In the genomic region with DNA sequence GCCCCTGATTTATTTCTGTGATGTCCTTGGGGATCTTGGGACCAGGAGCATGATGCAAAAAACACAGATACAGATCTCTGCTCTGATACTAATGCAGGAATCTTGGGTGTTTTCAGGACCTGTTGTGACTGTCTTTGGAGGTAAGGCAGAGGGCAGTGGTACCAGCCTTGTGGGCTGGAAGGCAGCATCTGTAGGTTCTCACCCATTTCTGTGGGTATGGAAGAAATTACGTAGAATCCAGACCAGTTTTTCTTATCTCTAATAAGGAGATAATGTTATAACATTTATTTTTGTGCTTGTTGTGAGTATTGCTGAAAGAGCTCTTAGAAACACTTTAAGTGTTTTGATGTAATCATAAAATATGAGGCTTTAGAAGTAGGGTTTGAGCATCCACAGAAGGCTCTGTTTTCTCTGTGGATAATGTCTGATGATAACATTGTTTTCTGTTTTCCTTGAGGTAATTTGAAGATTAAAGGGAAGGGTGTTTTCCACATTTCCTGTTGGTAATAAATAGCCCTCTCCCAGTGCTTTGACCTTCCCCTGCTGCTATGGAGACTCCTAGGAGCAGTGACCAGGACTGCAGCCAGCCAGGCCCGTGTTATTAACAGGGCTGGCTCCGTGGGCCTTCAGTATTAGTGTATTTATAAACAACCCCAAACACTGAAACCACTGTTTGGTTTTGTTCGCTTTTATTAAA, we compare ENCODE assay signal across 1 cellular context.
TF ChIP-seq lines count a peak whose summit lies in the region.

No MANE protein-coding gene starts in this region.

TF ChIP-seq in HepG2, 621 proteins besides CTCF, POLR2A, EP300 and RAD21:
- TF ChIP-seq SRSF9 (IDR thresholded peaks at IDR 0.05; ENCODE audit: borderline replicate concordance, insufficient read depth, low read depth, low read length, poor library complexity, severe bottlenecking) (no peak), MAZ (IDR thresholded peaks at IDR 0.05; ENCODE audit: borderline replicate concordance, low read depth, low read length) (no peak), MAZ (CRISPR knock-in tag; IDR thresholded peaks at IDR 0.05; ENCODE audit: low read depth) (no peak), HMG20B (CRISPR knock-in tag; conservative IDR thresholded peaks at IDR 0.05) (no peak), NCOA5 (CRISPR knock-in tag; IDR thresholded peaks at IDR 0.05) (no peak), JUNB (CRISPR knock-in tag; IDR thresholded peaks at IDR 0.05; ENCODE audit: borderline replicate concordance) (no peak), SOX13 (IDR thresholded peaks at IDR 0.05) (no peak), SOX13 (CRISPR knock-in tag; conservative IDR thresholded peaks at IDR 0.05 in 1 of 2, IDR thresholded peaks at IDR 0.05 in 1 of 2) (no peak), ZNF816 (CRISPR knock-in tag; IDR thresholded peaks at IDR 0.05; ENCODE audit: borderline replicate concordance) (no peak), CEBPB (IDR thresholded peaks at IDR 0.05; ENCODE audit: borderline replicate concordance, low read depth, low read length) (no peak), WIZ (CRISPR knock-in tag; IDR thresholded peaks at IDR 0.05) (no peak), SMAD9 (CRISPR knock-in tag; IDR thresholded peaks at IDR 0.05) (no peak), ZNF746 (CRISPR knock-in tag; IDR thresholded peaks at IDR 0.05) (no peak)
- TF ChIP-seq, protein P1, sequence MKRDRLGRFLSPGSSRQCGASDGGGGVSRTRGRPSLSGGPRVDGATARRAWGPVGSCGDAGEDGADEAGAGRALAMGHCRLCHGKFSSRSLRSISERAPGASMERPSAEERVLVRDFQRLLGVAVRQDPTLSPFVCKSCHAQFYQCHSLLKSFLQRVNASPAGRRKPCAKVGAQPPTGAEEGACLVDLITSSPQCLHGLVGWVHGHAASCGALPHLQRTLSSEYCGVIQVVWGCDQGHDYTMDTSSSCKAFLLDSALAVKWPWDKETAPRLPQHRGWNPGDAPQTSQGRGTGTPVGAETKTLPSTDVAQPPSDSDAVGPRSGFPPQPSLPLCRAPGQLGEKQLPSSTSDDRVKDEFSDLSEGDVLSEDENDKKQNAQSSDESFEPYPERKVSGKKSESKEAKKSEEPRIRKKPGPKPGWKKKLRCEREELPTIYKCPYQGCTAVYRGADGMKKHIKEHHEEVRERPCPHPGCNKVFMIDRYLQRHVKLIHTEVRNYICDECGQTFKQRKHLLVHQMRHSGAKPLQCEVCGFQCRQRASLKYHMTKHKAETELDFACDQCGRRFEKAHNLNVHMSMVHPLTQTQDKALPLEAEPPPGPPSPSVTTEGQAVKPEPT (CRISPR knock-in tag; IDR thresholded peaks at IDR 0.05; ENCODE audit: low read depth): no peak
- TF ChIP-seq, protein P2, sequence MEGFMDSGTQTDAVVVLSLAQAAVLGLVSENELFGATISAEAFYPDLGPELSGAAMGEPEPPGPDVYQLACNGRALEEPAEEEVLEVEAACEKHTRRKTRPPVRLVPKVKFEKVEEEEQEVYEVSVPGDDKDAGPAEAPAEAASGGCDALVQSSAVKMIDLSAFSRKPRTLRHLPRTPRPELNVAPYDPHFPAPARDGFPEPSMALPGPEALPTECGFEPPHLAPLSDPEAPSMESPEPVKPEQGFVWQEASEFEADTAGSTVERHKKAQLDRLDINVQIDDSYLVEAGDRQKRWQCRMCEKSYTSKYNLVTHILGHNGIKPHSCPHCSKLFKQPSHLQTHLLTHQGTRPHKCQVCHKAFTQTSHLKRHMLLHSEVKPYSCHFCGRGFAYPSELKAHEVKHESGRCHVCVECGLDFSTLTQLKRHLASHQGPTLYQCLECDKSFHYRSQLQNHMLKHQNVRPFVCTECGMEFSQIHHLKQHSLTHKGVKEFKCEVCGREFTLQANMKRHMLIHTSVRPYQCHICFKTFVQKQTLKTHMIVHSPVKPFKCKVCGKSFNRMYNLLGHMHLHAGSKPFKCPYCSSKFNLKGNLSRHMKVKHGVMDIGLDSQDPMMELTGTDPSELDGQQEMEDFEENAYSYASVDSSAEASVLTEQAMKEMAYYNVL (CRISPR knock-in tag; IDR thresholded peaks at IDR 0.05; ENCODE audit: borderline replicate concordance): no peak
- TF ChIP-seq, protein P3, sequence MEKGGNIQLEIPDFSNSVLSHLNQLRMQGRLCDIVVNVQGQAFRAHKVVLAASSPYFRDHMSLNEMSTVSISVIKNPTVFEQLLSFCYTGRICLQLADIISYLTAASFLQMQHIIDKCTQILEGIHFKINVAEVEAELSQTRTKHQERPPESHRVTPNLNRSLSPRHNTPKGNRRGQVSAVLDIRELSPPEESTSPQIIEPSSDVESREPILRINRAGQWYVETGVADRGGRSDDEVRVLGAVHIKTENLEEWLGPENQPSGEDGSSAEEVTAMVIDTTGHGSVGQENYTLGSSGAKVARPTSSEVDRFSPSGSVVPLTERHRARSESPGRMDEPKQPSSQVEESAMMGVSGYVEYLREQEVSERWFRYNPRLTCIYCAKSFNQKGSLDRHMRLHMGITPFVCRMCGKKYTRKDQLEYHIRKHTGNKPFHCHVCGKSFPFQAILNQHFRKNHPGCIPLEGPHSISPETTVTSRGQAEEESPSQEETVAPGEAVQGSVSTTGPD (CRISPR knock-in tag; IDR thresholded peaks at IDR 0.05): no peak
- TF ChIP-seq, protein P4, sequence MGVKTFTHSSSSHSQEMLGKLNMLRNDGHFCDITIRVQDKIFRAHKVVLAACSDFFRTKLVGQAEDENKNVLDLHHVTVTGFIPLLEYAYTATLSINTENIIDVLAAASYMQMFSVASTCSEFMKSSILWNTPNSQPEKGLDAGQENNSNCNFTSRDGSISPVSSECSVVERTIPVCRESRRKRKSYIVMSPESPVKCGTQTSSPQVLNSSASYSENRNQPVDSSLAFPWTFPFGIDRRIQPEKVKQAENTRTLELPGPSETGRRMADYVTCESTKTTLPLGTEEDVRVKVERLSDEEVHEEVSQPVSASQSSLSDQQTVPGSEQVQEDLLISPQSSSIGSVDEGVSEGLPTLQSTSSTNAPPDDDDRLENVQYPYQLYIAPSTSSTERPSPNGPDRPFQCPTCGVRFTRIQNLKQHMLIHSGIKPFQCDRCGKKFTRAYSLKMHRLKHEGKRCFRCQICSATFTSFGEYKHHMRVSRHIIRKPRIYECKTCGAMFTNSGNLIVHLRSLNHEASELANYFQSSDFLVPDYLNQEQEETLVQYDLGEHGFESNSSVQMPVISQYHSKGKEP (CRISPR knock-in tag; IDR thresholded peaks at IDR 0.05): no peak
